Comparison of ENCODE assay signal across 8 cellular contexts in the genomic region with DNA sequence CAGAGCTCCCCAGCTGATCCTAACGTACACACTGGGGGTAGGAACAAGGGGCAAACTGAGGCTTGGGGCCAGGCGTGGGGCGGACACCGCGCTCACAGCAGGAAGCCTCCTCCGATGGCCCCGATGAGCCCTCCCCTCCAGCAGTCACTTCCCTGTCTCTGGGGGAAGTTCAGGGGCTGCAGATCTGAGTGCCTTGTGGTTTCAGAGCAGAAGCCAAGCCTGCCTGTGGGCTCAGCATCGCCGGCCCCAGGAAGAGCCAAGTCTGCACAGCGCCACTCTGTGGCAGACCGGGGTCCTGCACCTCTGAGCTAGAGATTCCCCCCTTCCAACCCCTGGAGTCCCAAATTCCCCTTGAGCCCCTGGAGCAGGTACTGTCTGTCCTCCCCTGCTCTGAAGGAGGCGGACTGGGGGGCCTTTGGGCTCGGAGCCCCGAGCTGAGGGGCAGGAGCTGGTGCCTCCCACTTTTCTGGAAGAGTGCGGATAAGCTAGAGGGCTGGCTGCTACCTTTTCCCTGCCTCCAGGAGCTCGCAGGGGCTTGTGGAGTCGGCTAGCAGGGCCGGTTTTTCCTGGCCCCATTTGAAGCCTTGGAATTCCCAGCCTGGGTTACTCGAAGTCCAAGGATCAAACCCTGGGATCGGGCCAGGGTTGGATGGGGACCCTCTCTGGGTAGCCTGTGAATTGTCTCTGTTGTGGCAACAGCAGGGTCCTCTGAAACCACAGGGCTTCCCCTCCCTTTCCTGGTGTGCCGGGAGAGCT. TPM values are rescaled to one million over a fixed set of nuclear protein-coding genes. Genes with fewer than 3 reads are reported as not detected.
DNase-seq lines count a peak whose midpoint lies in the region; ATAC-seq, FAIRE-seq and TF ChIP-seq lines count a peak whose summit lies in the region.

No MANE protein-coding gene starts in this region.

- H3K4me1 Mint-ChIP-seq in WTC11 = peaks cover 50% of the 10 kb centered on the region

- H3K27ac ChIP-seq in keratinocyte (ENCODE audit: control insufficient read depth, insufficient read depth, low read length) = peak overlapping the region; percentile 89

- no peak overlapping the region; the same call in 1 of the 2 replicates for H3K27ac Mint-ChIP-seq in WTC11

- DNase-seq in DMS 273 (lab: John Stamatoyannopoulos, UW; ENCODE audit: unreplicated experiment) (peak; percentile 93), MV-4-11 (lab: John Stamatoyannopoulos, UW) (peak; percentile 97), WTC11 (ENCODE audit: low spot score) (peak; percentile 92), bronchial epithelial cell (ENCODE audit: low read depth) (peak; percentile 40), keratinocyte (ENCODE audit: low read depth, low spot score) (no peak)
- DNase-seq in stimulated activated CD4-positive, alpha-beta T cell treated with anti-CD3 and anti-CD28 coated beads, Interleukin-15, amount 100 ng/mL, for 1 hour (ENCODE audit: low read depth in 1 of 2, low spot score in 1 of 2) = peak; percentile 50 to 57

- ATAC-seq in GM21717 (IDR thresholded peaks at IDR 0.05; ENCODE audit: unreplicated experiment) = peak; percentile 33
- ATAC-seq in WTC11 = peak; percentile 23
- no peak for ATAC-seq in HG03469 (IDR thresholded peaks at IDR 0.05; ENCODE audit: unreplicated experiment)

- peak overlapping the region; percentile 81 for H3K4me2 ChIP-seq in keratinocyte (ENCODE audit: control insufficient read depth, extremely low read depth, insufficient read depth, low read depth, low read length)

- FAIRE-seq in bronchial epithelial cell (lab: Jason Lieb, UNC) = no peak
- FAIRE-seq in keratinocyte (lab: Jason Lieb, UNC) = peak; percentile 70

- H4K20me1 ChIP-seq in keratinocyte (ENCODE audit: control insufficient read depth, extremely low read depth, insufficient read depth, low read length) = peaks cover 15% of the 10 kb centered on the region

- H2AFZ ChIP-seq in keratinocyte (ENCODE audit: control insufficient read depth, low read length) = no peak overlapping the region

- H3K36me3 Mint-ChIP-seq in WTC11 = no peaks in the 10 kb centered on the region; the same call in 1 of the 2 replicates

- CTCF ChIA-PET in WTC11 (lab: Charles Lee) = interaction anchor here (0.5 to 9.0 kb wide), 101 partner anchors 10 to 552 kb away, joined by 3 to 160 read pairs (median 6); a partner anchor contains a TSS

- peaks cover 5% of the 10 kb centered on the region for H3K79me2 ChIP-seq in keratinocyte (ENCODE audit: control insufficient read depth, insufficient read depth, low read length)

- dilution Hi-C loops in keratinocyte (cut with MboI; ENCODE audit: extremely low pct_ligation_motif_present, low sequenced_read_pairs) = no loop called here

- no peaks in the 10 kb centered on the region for H3K9me3 Mint-ChIP-seq in WTC11

- no peaks in the 10 kb centered on the region for H3K9me3 ChIP-seq in keratinocyte (ENCODE audit: control insufficient read depth, low read depth, low read length)

- TF ChIP-seq CTCF in WTC11 (IDR thresholded peaks at IDR 0.05) (peak; percentile 97), bronchial epithelial cell (IDR thresholded peaks at IDR 0.05; ENCODE audit: insufficient read depth, low read length, severe bottlenecking) (peak; percentile 97), keratinocyte (optimal IDR thresholded peaks at IDR 0.05 in 1 of 3, IDR thresholded peaks at IDR 0.05 in 1 of 3, conservative IDR thresholded peaks at IDR 0.05 in 1 of 3; ENCODE audit: extremely low read depth in 1 of 3, insufficient read depth in 2 of 3, low read length in 3 of 3) (peak; percentile 91 to 98 (median 97))

- H3K4me3 ChIP-seq in bronchial epithelial cell (ENCODE audit: low read depth, low read length) (no peak overlapping the region), keratinocyte (ENCODE audit: control insufficient read depth in 2 of 3, extremely low read depth in 1 of 3, insufficient read depth in 2 of 3, low read depth in 1 of 3, low read length in 3 of 3) (peak overlapping the region; percentile 29 to 67 (median 41))

- no peaks in the 10 kb centered on the region for H3K9me1 ChIP-seq in keratinocyte (ENCODE audit: control insufficient read depth, extremely low read depth, insufficient read depth, low read length)

- H3K27me3 ChIP-seq in bronchial epithelial cell (ENCODE audit: control insufficient read depth, insufficient read depth, low read length) (no peaks in the 10 kb centered on the region), keratinocyte (ENCODE audit: control insufficient read depth, extremely low read depth, insufficient read depth, low read length) (no peaks in the 10 kb centered on the region)

- H3K4me1 ChIP-seq in keratinocyte (ENCODE audit: control insufficient read depth, extremely low read depth, insufficient read depth, low read length) = peaks cover 31% of the 10 kb centered on the region

- POLR2A ChIA-PET in WTC11 (lab: Charles Lee) = interaction anchor here (1.0 to 1.4 kb wide), 3 partner anchors 10 to 154 kb away, joined by 3 to 5 read pairs (median 4); no protein-coding TSS in a partner anchor

- peaks cover 9% of the 10 kb centered on the region for H3K36me3 ChIP-seq in bronchial epithelial cell (ENCODE audit: control insufficient read depth, insufficient read depth, low read length)
- peaks cover 0 to 2% of the 10 kb centered on the region in 2 experiments for H3K36me3 ChIP-seq in keratinocyte (ENCODE audit: control insufficient read depth in 2 of 2, extremely low read depth in 1 of 2, insufficient read depth in 2 of 2, low read length in 2 of 2)

- peak overlapping the region; percentile 64 for H3K4me3 Mint-ChIP-seq in WTC11

- no peaks in the 10 kb centered on the region for H3K27me3 Mint-ChIP-seq in WTC11 (ENCODE audit: low read depth)

- peak overlapping the region; percentile 79 for H3K9ac ChIP-seq in keratinocyte (ENCODE audit: control insufficient read depth, extremely low read depth, insufficient read depth, low read length)

TF ChIP-seq in WTC11, 78 proteins besides CTCF, POLR2A, EP300 and RAD21 (continues in another document):
- TF ChIP-seq NR3C1 (CRISPR knock-in tag; conservative IDR thresholded peaks at IDR 0.05; ENCODE audit: low read depth) (no peak), TEAD4 (CRISPR knock-in tag; IDR thresholded peaks at IDR 0.05) (no peak), ZNF138 (CRISPR knock-in tag; conservative IDR thresholded peaks at IDR 0.05) (no peak), ETV6 (CRISPR knock-in tag; IDR thresholded peaks at IDR 0.05) (no peak)
- TF ChIP-seq, protein P1, sequence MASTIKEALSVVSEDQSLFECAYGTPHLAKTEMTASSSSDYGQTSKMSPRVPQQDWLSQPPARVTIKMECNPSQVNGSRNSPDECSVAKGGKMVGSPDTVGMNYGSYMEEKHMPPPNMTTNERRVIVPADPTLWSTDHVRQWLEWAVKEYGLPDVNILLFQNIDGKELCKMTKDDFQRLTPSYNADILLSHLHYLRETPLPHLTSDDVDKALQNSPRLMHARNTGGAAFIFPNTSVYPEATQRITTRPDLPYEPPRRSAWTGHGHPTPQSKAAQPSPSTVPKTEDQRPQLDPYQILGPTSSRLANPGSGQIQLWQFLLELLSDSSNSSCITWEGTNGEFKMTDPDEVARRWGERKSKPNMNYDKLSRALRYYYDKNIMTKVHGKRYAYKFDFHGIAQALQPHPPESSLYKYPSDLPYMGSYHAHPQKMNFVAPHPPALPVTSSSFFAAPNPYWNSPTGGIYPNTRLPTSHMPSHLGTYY (CRISPR knock-in tag; IDR thresholded peaks at IDR 0.05) = no peak
- TF ChIP-seq, protein P2, sequence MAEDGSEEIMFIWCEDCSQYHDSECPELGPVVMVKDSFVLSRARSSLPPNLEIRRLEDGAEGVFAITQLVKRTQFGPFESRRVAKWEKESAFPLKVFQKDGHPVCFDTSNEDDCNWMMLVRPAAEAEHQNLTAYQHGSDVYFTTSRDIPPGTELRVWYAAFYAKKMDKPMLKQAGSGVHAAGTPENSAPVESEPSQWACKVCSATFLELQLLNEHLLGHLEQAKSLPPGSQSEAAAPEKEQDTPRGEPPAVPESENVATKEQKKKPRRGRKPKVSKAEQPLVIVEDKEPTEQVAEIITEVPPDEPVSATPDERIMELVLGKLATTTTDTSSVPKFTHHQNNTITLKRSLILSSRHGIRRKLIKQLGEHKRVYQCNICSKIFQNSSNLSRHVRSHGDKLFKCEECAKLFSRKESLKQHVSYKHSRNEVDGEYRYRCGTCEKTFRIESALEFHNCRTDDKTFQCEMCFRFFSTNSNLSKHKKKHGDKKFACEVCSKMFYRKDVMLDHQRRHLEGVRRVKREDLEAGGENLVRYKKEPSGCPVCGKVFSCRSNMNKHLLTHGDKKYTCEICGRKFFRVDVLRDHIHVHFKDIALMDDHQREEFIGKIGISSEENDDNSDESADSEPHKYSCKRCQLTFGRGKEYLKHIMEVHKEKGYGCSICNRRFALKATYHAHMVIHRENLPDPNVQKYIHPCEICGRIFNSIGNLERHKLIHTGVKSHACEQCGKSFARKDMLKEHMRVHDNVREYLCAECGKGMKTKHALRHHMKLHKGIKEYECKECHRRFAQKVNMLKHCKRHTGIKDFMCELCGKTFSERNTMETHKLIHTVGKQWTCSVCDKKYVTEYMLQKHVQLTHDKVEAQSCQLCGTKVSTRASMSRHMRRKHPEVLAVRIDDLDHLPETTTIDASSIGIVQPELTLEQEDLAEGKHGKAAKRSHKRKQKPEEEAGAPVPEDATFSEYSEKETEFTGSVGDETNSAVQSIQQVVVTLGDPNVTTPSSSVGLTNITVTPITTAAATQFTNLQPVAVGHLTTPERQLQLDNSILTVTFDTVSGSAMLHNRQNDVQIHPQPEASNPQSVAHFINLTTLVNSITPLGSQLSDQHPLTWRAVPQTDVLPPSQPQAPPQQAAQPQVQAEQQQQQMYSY (CRISPR knock-in tag; IDR thresholded peaks at IDR 0.05) = no peak

RNA-seq across cellular contexts. Expression of a gene that starts 2.9 kb away (rescaled TPM):
- total RNA-seq in WTC11 (2021) (91.0 to 124 TPM (median 93.8 TPM) in 3 replicates), bronchial epithelial cell (12.9 and 25.5 TPM in 2 replicates)
- 4.3 to 6.2 TPM (median 5.0 TPM) in 3 replicates for polyA plus RNA-seq in keratinocyte
- polyA plus RNA-seq in keratinocyte (2011; ENCODE audit: low read depth) = 16.7 TPM
- 5.7 and 5.8 TPM in 2 replicates for polyA plus RNA-seq in keratinocyte (2011; cell fraction: cytosol; rRNA removed)
- polyA plus RNA-seq in keratinocyte (2011; cell fraction: nucleus; rRNA removed) = 25.5 and 27.8 TPM in 2 replicates
- 5.8 and 16.8 TPM in 2 replicates for polyA plus RNA-seq in keratinocyte (2012; ENCODE audit: low replicate concordance)
- polyA minus RNA-seq in keratinocyte = 6.8 to 9.9 TPM (median 9.3 TPM) in 3 replicates
- 11.3 TPM for polyA minus RNA-seq in keratinocyte (2011; cell fraction: cytosol; rRNA and poly(A)+ RNA removed)
- 22.2 and 29.6 TPM in 2 replicates for polyA minus RNA-seq in keratinocyte (2011; cell fraction: nucleus; rRNA and poly(A)+ RNA removed)
